Comparison of ENCODE assay signal across 19 cellular contexts in genomic region chr9:4810565-4810964, GRCh38. TPM values are rescaled to one million over a fixed set of nuclear protein-coding genes. Genes with fewer than 3 reads are reported as not detected.
DNase-seq lines count a peak whose midpoint lies in the region; ATAC-seq, FAIRE-seq and TF ChIP-seq lines count a peak whose summit lies in the region.
"Had no signal": no experiment of that assay in that cellular context is flagged by ENCODE, and none has a peak within 500 bp of the region (broad histone marks: within the 10 kb centered on the region; RNA-seq: fewer than 3 reads in every experiment).

No MANE protein-coding gene starts in this region.

- peaks cover 6 to 16% of the 10 kb centered on the region in 2 donors for H3K4me1 ChIP-seq in left lung

- peaks cover 0 to 12% of the 10 kb centered on the region in 2 donors for H3K9me3 ChIP-seq in left lung

- ATAC-seq in left lung (peak; percentile 54), HG02588 (IDR thresholded peaks at IDR 0.05; ENCODE audit: unreplicated experiment) (no peak)
- ATAC-seq: CD8-positive, alpha-beta T cell; GM23338 had no signal

- no peak for TF ChIP-seq CTCF in left lung (IDR thresholded peaks at IDR 0.05)

- FAIRE-seq in GM19239 (lab: Jason Lieb, UNC): peak; percentile 53
- FAIRE-seq: G401.6, GM12892, GM18507, H54 had no signal

- no peak overlapping the region for H3K27ac ChIP-seq in left lung
- H3K27ac ChIP-seq: BLaER1 treated with 17β-estradiol and CSF1 and Interleukin-3, amounts not matched to agents 10 nM and 100 nM; HL-60 had no signal

- H3K4me3 ChIP-seq in left lung: no peak overlapping the region
- H3K4me3 ChIP-seq: BLaER1 treated with 17β-estradiol and CSF1 and Interleukin-3, amounts not matched to agents 10 nM and 100 nM; GM23338 had no signal

- no peaks in the 10 kb centered on the region for H3K27me3 ChIP-seq in left lung
- H3K27me3 ChIP-seq: BLaER1 treated with 17β-estradiol and CSF1 and Interleukin-3, amounts not matched to agents 10 nM and 100 nM had no signal

- intact Hi-C loops in left lung (cut with DNase I): no loop called here

- no peaks in the 10 kb centered on the region for H3K36me3 ChIP-seq in left lung

- peak; percentile 21 for DNase-seq in NCI-H748 (lab: John Stamatoyannopoulos, UW; ENCODE audit: unreplicated experiment)
- DNase-seq in NCI-H748 treated with DMSO at 0.1 percent for 48 hours (lab: John Stamatoyannopoulos, UW): no peak
- no peak for DNase-seq in GM19239 (ENCODE audit: insufficient read length, low spot score)
- DNase-seq in left lung: no peak
- no peak for DNase-seq in Ammon's horn (ENCODE audit: low spot score)
- DNase-seq in activated CD4-positive, CD25-positive, alpha-beta regulatory T cell treated with anti-CD3 and anti-CD28 coated beads, Interleukin-2, amount 50 U/mL, for 72 hours: no peak
- DNase-seq: 8988T; Calu3; CD8-positive, alpha-beta T cell; HCEC 1CT; IMR-90 had no signal

RNA-seq across cellular contexts. Expression of gene RCL1, which starts 17.8 kb away (rescaled TPM):
- 10 to 100 TPM; 11.2 to 22.6 TPM for total RNA-seq in left lung
